In genomic region chr20:57763235-57763595, GRCh38 we compare ENCODE assay signal across 35 cellular contexts.
"Had no signal": no experiment of that assay in that cellular context is flagged by ENCODE, and none has a peak within 500 bp of the region (broad histone marks: within the 10 kb centered on the region; RNA-seq: fewer than 3 reads in every experiment).

No MANE protein-coding gene starts in this region.

- ATAC-seq: activated CD4-positive, alpha-beta T cell treated with anti-CD3 and anti-CD28 coated beads for 36 hours; activated CD8-positive, alpha-beta memory T cell treated with anti-CD3 and anti-CD28 coated beads, Interleukin-2, amount 10 ng/mL, durations not matched to agents 7 days and 5 days; activated CD8-positive, alpha-beta T cell treated with anti-CD3 and anti-CD28 coated beads, Interleukin-2, amount 10 ng/mL, durations not matched to agents 7 days and 5 days; activated naive CD8-positive, alpha-beta T cell treated with anti-CD3 and anti-CD28 coated beads, Interleukin-2, amount 50 U/mL, for 24 hours; body of pancreas; foreskin keratinocyte; gastrocnemius medialis; heart right ventricle; T-helper 17 cell had no signal

- DNase-seq: activated CD4-positive, alpha-beta memory T cell treated with anti-CD3 and anti-CD28 coated beads for 36 hours; activated CD4-positive, alpha-beta T cell treated with anti-CD3 and anti-CD28 coated beads for 36 hours; activated CD4-positive, alpha-beta T cell treated with anti-CD3 and anti-CD28 coated beads, Interleukin-2, amount 10 ng/mL, durations not matched to agents 24 days and 14 days; activated CD4-positive, CD25-positive, alpha-beta regulatory T cell; activated CD4-positive, CD25-positive, alpha-beta regulatory T cell treated with anti-CD3 and anti-CD28 coated beads, Interleukin-2, amount 50 U/mL, for 72 hours; activated CD8-positive, alpha-beta memory T cell treated with anti-CD3 and anti-CD28 coated beads, Interleukin-2, amount 50 U/mL, for 4 hours; activated CD8-positive, alpha-beta T cell treated with anti-CD3 and anti-CD28 coated beads, Interleukin-2, amount 10 ng/mL, durations not matched to agents 7 days and 5 days; activated naive CD4-positive, alpha-beta T cell treated with anti-CD3 and anti-CD28 coated beads for 36 hours; activated naive CD8-positive, alpha-beta T cell treated with anti-CD3 and anti-CD28 coated beads for 36 hours; activated naive CD8-positive, alpha-beta T cell treated with anti-CD3 and anti-CD28 coated beads, Interleukin-2, amount 50 U/mL, for 24 hours; activated T-cell treated with anti-CD3 and anti-CD28 coated beads, Interleukin-2, amount 50 U/mL, for 1 hour; activated T-cell treated with anti-CD3 and anti-CD28 coated beads, Interleukin-2, amount 50 U/mL, for 48 hours; adrenal gland; amygdala; body of pancreas; caudate nucleus; cortex of kidney; dermis blood vessel endothelial cell; effector CD4-positive, alpha-beta T cell; erythroblast; foreskin keratinocyte; gastrocnemius medialis; glutamatergic neuron; heart right ventricle; T-helper 17 cell; T1000 had no signal

- H3K36me3 Mint-ChIP-seq: activated CD4-positive, alpha-beta memory T cell treated with anti-CD3 and anti-CD28 coated beads for 36 hours; activated CD8-positive, alpha-beta memory T cell treated with anti-CD3 and anti-CD28 coated beads, Interleukin-2, amount 10 ng/mL, durations not matched to agents 7 days and 5 days; activated naive CD4-positive, alpha-beta T cell treated with anti-CD3 and anti-CD28 coated beads, Interleukin-2, amount 50 U/mL, for 24 hours; activated naive CD8-positive, alpha-beta T cell treated with anti-CD3 and anti-CD28 coated beads for 36 hours had no signal

- H3K27ac Mint-ChIP-seq: activated CD4-positive, alpha-beta memory T cell treated with anti-CD3 and anti-CD28 coated beads for 36 hours; activated CD4-positive, alpha-beta T cell treated with anti-CD3 and anti-CD28 coated beads for 36 hours; activated CD4-positive, alpha-beta T cell treated with anti-CD3 and anti-CD28 coated beads, Interleukin-2, amount 10 ng/mL, durations not matched to agents 24 days and 14 days; activated CD8-positive, alpha-beta memory T cell treated with anti-CD3 and anti-CD28 coated beads, Interleukin-2, amount 10 ng/mL, durations not matched to agents 7 days and 5 days; activated CD8-positive, alpha-beta T cell treated with anti-CD3 and anti-CD28 coated beads, Interleukin-2, amount 10 ng/mL, durations not matched to agents 7 days and 5 days; activated naive CD4-positive, alpha-beta T cell treated with anti-CD3 and anti-CD28 coated beads for 36 hours; activated naive CD4-positive, alpha-beta T cell treated with anti-CD3 and anti-CD28 coated beads, Interleukin-2, amount 50 U/mL, for 24 hours; activated naive CD8-positive, alpha-beta T cell treated with anti-CD3 and anti-CD28 coated beads for 36 hours; activated naive CD8-positive, alpha-beta T cell treated with anti-CD3 and anti-CD28 coated beads, Interleukin-2, amount 50 U/mL, for 24 hours; activated T-helper 1 cell treated with anti-CD3 and anti-CD28 coated beads, Interleukin-12 subunit alpha, Interleukin-12 subunit beta, Interleukin-2, Interleukin-4 antibody, amounts not matched to agents 30 ng/mL and 10 ng/mL and 1 ng/mL, durations not matched to agents 14 hours and 24 hours and 36 hours; activated T-helper 2 cell treated with anti-CD3 and anti-CD28 coated beads, Interferon-gamma antibody, Interleukin-2, Interleukin-4, amounts not matched to agents 10 μg/mL and 5 μg/mL and 100 μg/mL, durations not matched to agents 14 hours and 24 hours and 36 hours; endodermal cell; T-helper 17 cell; T-helper 2 cell treated with Interferon-gamma antibody and Interleukin-4, amounts not matched to agents 5 μg/mL and 100 μg/mL, for 36 hours had no signal

- H3K4me3 Mint-ChIP-seq: activated CD4-positive, alpha-beta memory T cell treated with anti-CD3 and anti-CD28 coated beads for 36 hours; activated CD4-positive, alpha-beta T cell treated with anti-CD3 and anti-CD28 coated beads for 36 hours; activated CD4-positive, alpha-beta T cell treated with anti-CD3 and anti-CD28 coated beads, Interleukin-2, amount 10 ng/mL, durations not matched to agents 24 days and 14 days; activated CD8-positive, alpha-beta memory T cell treated with anti-CD3 and anti-CD28 coated beads, Interleukin-2, amount 10 ng/mL, durations not matched to agents 7 days and 5 days; activated CD8-positive, alpha-beta T cell treated with anti-CD3 and anti-CD28 coated beads, Interleukin-2, amount 10 ng/mL, durations not matched to agents 7 days and 5 days; activated naive CD4-positive, alpha-beta T cell treated with anti-CD3 and anti-CD28 coated beads for 36 hours; activated naive CD4-positive, alpha-beta T cell treated with anti-CD3 and anti-CD28 coated beads, Interleukin-2, amount 50 U/mL, for 24 hours; activated naive CD8-positive, alpha-beta T cell treated with anti-CD3 and anti-CD28 coated beads for 36 hours; activated naive CD8-positive, alpha-beta T cell treated with anti-CD3 and anti-CD28 coated beads, Interleukin-2, amount 50 U/mL, for 24 hours; activated T-helper 1 cell treated with anti-CD3 and anti-CD28 coated beads, Interleukin-12 subunit alpha, Interleukin-12 subunit beta, Interleukin-2, Interleukin-4 antibody, amounts not matched to agents 30 ng/mL and 10 ng/mL and 1 ng/mL, durations not matched to agents 14 hours and 24 hours and 36 hours; endodermal cell; T-helper 17 cell; T-helper 2 cell treated with Interferon-gamma antibody and Interleukin-4, amounts not matched to agents 5 μg/mL and 100 μg/mL, for 36 hours had no signal

- H3K9me3 Mint-ChIP-seq: activated CD4-positive, alpha-beta T cell treated with anti-CD3 and anti-CD28 coated beads, Interleukin-2, amount 10 ng/mL, durations not matched to agents 24 days and 14 days; activated naive CD4-positive, alpha-beta T cell treated with anti-CD3 and anti-CD28 coated beads for 36 hours; activated naive CD4-positive, alpha-beta T cell treated with anti-CD3 and anti-CD28 coated beads, Interleukin-2, amount 50 U/mL, for 24 hours; activated T-helper 1 cell treated with anti-CD3 and anti-CD28 coated beads, Interleukin-12 subunit alpha, Interleukin-12 subunit beta, Interleukin-2, Interleukin-4 antibody, amounts not matched to agents 30 ng/mL and 10 ng/mL and 1 ng/mL, durations not matched to agents 14 hours and 24 hours and 36 hours; activated T-helper 2 cell treated with anti-CD3 and anti-CD28 coated beads, Interferon-gamma antibody, Interleukin-2, Interleukin-4, amounts not matched to agents 10 μg/mL and 5 μg/mL and 100 μg/mL, durations not matched to agents 14 hours and 24 hours and 36 hours; T-helper 2 cell treated with Interferon-gamma antibody and Interleukin-4, amounts not matched to agents 5 μg/mL and 100 μg/mL, for 36 hours had no signal

- H3K4me3 ChIP-seq: adrenal gland, body of pancreas, esophagus muscularis mucosa, gastrocnemius medialis, heart right ventricle, hepatocyte had no signal

- H3K79me2 ChIP-seq: hepatocyte had no signal

- H3K27ac ChIP-seq: adrenal gland, body of pancreas, esophagus muscularis mucosa, foreskin keratinocyte, gastrocnemius medialis, heart right ventricle, hepatocyte had no signal

- H3K4me1 Mint-ChIP-seq: activated CD4-positive, alpha-beta T cell treated with anti-CD3 and anti-CD28 coated beads for 36 hours; activated CD4-positive, alpha-beta T cell treated with anti-CD3 and anti-CD28 coated beads, Interleukin-2, amount 10 ng/mL, durations not matched to agents 24 days and 14 days; activated CD8-positive, alpha-beta memory T cell treated with anti-CD3 and anti-CD28 coated beads, Interleukin-2, amount 10 ng/mL, durations not matched to agents 7 days and 5 days; activated naive CD4-positive, alpha-beta T cell treated with anti-CD3 and anti-CD28 coated beads, Interleukin-2, amount 50 U/mL, for 24 hours; activated naive CD8-positive, alpha-beta T cell treated with anti-CD3 and anti-CD28 coated beads for 36 hours; activated naive CD8-positive, alpha-beta T cell treated with anti-CD3 and anti-CD28 coated beads, Interleukin-2, amount 50 U/mL, for 24 hours had no signal

- H3K27me3 ChIP-seq: body of pancreas, esophagus muscularis mucosa, gastrocnemius medialis, heart right ventricle, hepatocyte had no signal

- H3K4me1 ChIP-seq: adrenal gland, body of pancreas, esophagus muscularis mucosa, foreskin keratinocyte, gastrocnemius medialis, heart right ventricle had no signal

- H3K4me2 ChIP-seq: hepatocyte had no signal

- FAIRE-seq: colon had no signal

- H3K9me3 ChIP-seq: adrenal gland, body of pancreas, gastrocnemius medialis had no signal

- H3K36me3 ChIP-seq: adrenal gland, esophagus muscularis mucosa, gastrocnemius medialis, heart right ventricle had no signal

- H2AFZ ChIP-seq: hepatocyte had no signal
